Comparison of ENCODE assay signal across 11 cellular contexts in genomic region chr2:88187927-88188326, GRCh38. TPM values are rescaled to one million over a fixed set of nuclear protein-coding genes. Genes with fewer than 3 reads are reported as not detected.
A peak's percentile ranks its signal among the peaks of the same experiment; 100 is the strongest.
DNase-seq lines count a peak whose midpoint lies in the region; ATAC-seq and TF ChIP-seq lines count a peak whose summit lies in the region.
"Had no signal": no experiment of that assay in that cellular context is flagged by ENCODE, and none has a peak within 500 bp of the region (broad histone marks: within the 10 kb centered on the region; RNA-seq: fewer than 3 reads in every experiment).

No MANE protein-coding gene starts in this region.

- no peak overlapping the region for H3K9ac ChIP-seq in DND-41 (ENCODE audit: low read depth, low read length)

- no peak overlapping the region for H3K27ac ChIP-seq in DND-41 (ENCODE audit: low read length)
- no peak overlapping the region for H3K27ac ChIP-seq in HEK293 (ENCODE audit: extremely low read depth, low read depth, low read length)
- H3K27ac ChIP-seq: epithelial cell of prostate had no signal

- POLR2A ChIA-PET in HEK293 (lab: Yijun Ruan, JAX): no interaction called here

- H3K9me3 ChIP-seq in DND-41 (ENCODE audit: insufficient read depth, low read length, severe bottlenecking): no peaks in the 10 kb centered on the region
- no peaks in the 10 kb centered on the region for H3K9me3 ChIP-seq in HEK293 (ENCODE audit: control insufficient read depth, insufficient read depth, low read depth, low read length)

- in situ Hi-C loops in SK-MEL-5 (cut with HindIII; ENCODE audit: low pct_unique_long_range_greater_than_20kb, low sequenced_read_pairs): no loop called here

- no peaks in the 10 kb centered on the region for H4K20me1 ChIP-seq in DND-41 (ENCODE audit: insufficient read depth, low read length)

- H3K27me3 ChIP-seq in DND-41 (ENCODE audit: insufficient read depth, low read length, poor library complexity): no peaks in the 10 kb centered on the region

- H3K4me1 ChIP-seq in DND-41 (ENCODE audit: insufficient read depth, low read length): peaks cover 4% of the 10 kb centered on the region
- no peaks in the 10 kb centered on the region for H3K4me1 ChIP-seq in HEK293 (ENCODE audit: control insufficient read depth, insufficient read depth, low read length)

- TF ChIP-seq CTCF in DND-41 (IDR thresholded peaks at IDR 0.05; ENCODE audit: borderline replicate concordance, extremely low read depth, low read length, poor library complexity, severe bottlenecking) (peak; percentile 40), HEK293 (tag by site-specific recombination; IDR thresholded peaks at IDR 0.05) (no peak)

- H3K4me3 ChIP-seq in DND-41 (ENCODE audit: low read depth in 1 of 2, low read length in 2 of 2) (no peak overlapping the region), HEK293 (ENCODE audit: low read depth, low read length) (no peak overlapping the region)

- no peak overlapping the region for H2AFZ ChIP-seq in DND-41 (ENCODE audit: low read depth, low read length)

- TF ChIP-seq POLR2A in GM18505 (IDR thresholded peaks at IDR 0.05; ENCODE audit: borderline replicate concordance, extremely low read depth, insufficient read depth, insufficient read length): no peak

- CTCF ChIA-PET in HEK293 (lab: Yijun Ruan, JAX): interaction anchor here (0.6 to 2.5 kb wide), 13 partner anchors 10 to 364 kb away, joined by 3 to 17 read pairs (median 4); no protein-coding TSS in a partner anchor

- no peak for ATAC-seq in DND-41 (ENCODE audit: insufficient read depth, low read depth)
- no peak for ATAC-seq in HG02571 (IDR thresholded peaks at IDR 0.05; ENCODE audit: unreplicated experiment)
- no peak for ATAC-seq in GM21825 (IDR thresholded peaks at IDR 0.05; ENCODE audit: unreplicated experiment)
- no peak for ATAC-seq in GM19035 (IDR thresholded peaks at IDR 0.05; ENCODE audit: unreplicated experiment)
- no peak for ATAC-seq in GM18505 (IDR thresholded peaks at IDR 0.05; ENCODE audit: unreplicated experiment)

- H3K79me2 ChIP-seq in DND-41 (ENCODE audit: insufficient read depth, low read length): no peaks in the 10 kb centered on the region

- H3K4me2 ChIP-seq in DND-41 (ENCODE audit: insufficient read depth, low read length): no peak overlapping the region

- no peak for DNase-seq in DND-41
- DNase-seq in SK-MEL-5 (ENCODE audit: low read depth, low spot score): peak; percentile 75
- peak; percentile 31 for DNase-seq in iPS-NIHi11 (ENCODE audit: low spot score)
- DNase-seq: DMS153; stimulated activated naive B cell treated with anti-CD40 and anti-IgM and Interleukin-4, amounts not matched to agents 10 μg/mL and 1 μg/mL and 100 μg/mL, for 72 hours had no signal

- H3K36me3 ChIP-seq in DND-41 (ENCODE audit: insufficient read depth, low read length) (no peaks in the 10 kb centered on the region), HEK293 (ENCODE audit: control insufficient read depth in 2 of 2, insufficient read depth in 1 of 2, low read length in 2 of 2) (no peaks in the 10 kb centered on the region)

TF ChIP-seq in HEK293, 187 proteins besides CTCF, POLR2A, EP300 and RAD21:
- 0 out of 2 replicates have a peak, but pooled peaks have one; percentile 9 for TF ChIP-seq ZNF654 (tag by site-specific recombination; IDR thresholded peaks at IDR 0.05; ENCODE audit: low read depth)
- no peak for TF ChIP-seq ZNF2 (tag by site-specific recombination; IDR thresholded peaks at IDR 0.05)

RNA-seq across cellular contexts. Expression of gene THNSL2, which starts 17.8 kb away (rescaled TPM):
- 4.5 and 5.2 TPM in 2 replicates for total RNA-seq in SK-MEL-5 (2014; rRNA removed; shearing (Covaris generic))
- polyA plus RNA-seq in SK-MEL-5 (2015; cell fraction: cytosol; rRNA removed): 4.4 and 4.8 TPM in 2 replicates
- polyA plus RNA-seq in SK-MEL-5 (2015; cell fraction: nucleus; rRNA removed): 14.8 and 26.8 TPM in 2 replicates
